Comparison of ENCODE assay signal across 8 cellular contexts in genomic region chr7:44257618-44258422, GRCh38. TPM values are rescaled to one million over a fixed set of nuclear protein-coding genes. Genes with fewer than 3 reads are reported as not detected.
DNase-seq lines count a peak whose midpoint lies in the region; ATAC-seq and TF ChIP-seq lines count a peak whose summit lies in the region.

No MANE protein-coding gene starts in this region.

- peaks cover 30% of the 10 kb centered on the region for H3K4me1 Mint-ChIP-seq in activated T-helper 2 cell treated with anti-CD3 and anti-CD28 coated beads, Interferon-gamma antibody, Interleukin-2, Interleukin-4, amounts not matched to agents 10 μg/mL and 5 μg/mL and 100 μg/mL, durations not matched to agents 14 hours and 24 hours and 36 hours (ENCODE audit: low read depth)

- H3K27ac ChIP-seq in Panc1 (ENCODE audit: low read length): no peak overlapping the region
- peak overlapping the region; percentile 1 to 49 (median 13) for H3K27ac ChIP-seq in transverse colon

- no peak for TF ChIP-seq POLR2A in transverse colon (IDR thresholded peaks at IDR 0.05)

- no peaks in the 10 kb centered on the region for H3K4me1 ChIP-seq in Panc1 (ENCODE audit: control insufficient read depth, insufficient read depth, low read length)
- peaks cover 6 to 16% (median 14%) of the 10 kb centered on the region in 4 donors for H3K4me1 ChIP-seq in transverse colon

- peak overlapping the region; percentile 61 for H3K27ac Mint-ChIP-seq in activated T-helper 2 cell treated with anti-CD3 and anti-CD28 coated beads, Interferon-gamma antibody, Interleukin-2, Interleukin-4, amounts not matched to agents 10 μg/mL and 5 μg/mL and 100 μg/mL, durations not matched to agents 14 hours and 24 hours and 36 hours

- TF ChIP-seq EP300 in transverse colon (IDR thresholded peaks at IDR 0.05; ENCODE audit: low read depth): no peak

- no TSS peak for BruUV-seq in Panc1 (replicated peaks; lab: Mats Ljungman, UMichigan)

- H3K4me3 ChIP-seq in Panc1 (ENCODE audit: low read depth in 2 of 2, low read length in 2 of 2) (no peak overlapping the region), fibroblast of villous mesenchyme (ENCODE audit: low read depth, low read length) (no peak overlapping the region), transverse colon (no peak overlapping the region)

- in situ Hi-C loops in Panc1 (cut with HindIII; ENCODE audit: low pct_unique_long_range_greater_than_20kb, low sequenced_read_pairs): no loop called here
- in situ Hi-C loops in transverse colon (cut with MboI; ENCODE audit: low pct_ligation_motif_present in 1 of 4, low pct_unique_long_range_greater_than_20kb in 1 of 4, low sequenced_read_pairs in 3 of 4): no loop called here

- H3K9me3 Mint-ChIP-seq in activated T-helper 2 cell treated with anti-CD3 and anti-CD28 coated beads, Interferon-gamma antibody, Interleukin-2, Interleukin-4, amounts not matched to agents 10 μg/mL and 5 μg/mL and 100 μg/mL, durations not matched to agents 14 hours and 24 hours and 36 hours: peaks cover 5% of the 10 kb centered on the region

- no peak for TF ChIP-seq CTCF in Panc1 (IDR thresholded peaks at IDR 0.05)
- no peak for TF ChIP-seq CTCF in fibroblast of villous mesenchyme (IDR thresholded peaks at IDR 0.05; ENCODE audit: insufficient read depth, low read depth, low read length)
- TF ChIP-seq CTCF in transverse colon (IDR thresholded peaks at IDR 0.05): no peak

- peak; percentile 80 for ATAC-seq in GM18519 (IDR thresholded peaks at IDR 0.05; ENCODE audit: low FRiP score, unreplicated experiment)
- peak; percentile 81 for ATAC-seq in HG02943 (IDR thresholded peaks at IDR 0.05; ENCODE audit: low read depth, unreplicated experiment)
- 0 out of 2 replicates have a peak, but pooled peaks have one; percentile 31 for ATAC-seq in Panc1

- POLR2A ChIA-PET in Panc1 (lab: Charles Lee): interaction anchor here (0.7 kb wide), 1 partner anchor 26 kb away, joined by 3 read pairs; no protein-coding TSS in a partner anchor

- intact Hi-C loops in Panc1 (cut with micrococcal nuclease; ENCODE audit: unreplicated experiment): no loop called here
- intact Hi-C loops in activated T-helper 2 cell treated with anti-CD3 and anti-CD28 coated beads, Interferon-gamma antibody, Interleukin-2, Interleukin-4, amounts not matched to agents 10 μg/mL and 5 μg/mL and 100 μg/mL, durations not matched to agents 14 hours and 24 hours and 36 hours (cut with micrococcal nuclease): loop anchor here (1.0 to 5.0 kb wide), 4 partner anchors 17 to 323 kb away; partner anchors contain the start of gene POLM
- intact Hi-C loops in transverse colon (cut with DNase I; ENCODE audit: low total_unique reads): no loop called here

- H3K27me3 ChIP-seq in Panc1 (ENCODE audit: control insufficient read depth, insufficient read depth, low read length) (no peaks in the 10 kb centered on the region), transverse colon (peaks cover under 1% of the 10 kb centered on the region)

- H3K9me3 ChIP-seq in Panc1 (ENCODE audit: control insufficient read depth, insufficient read depth, low read depth, low read length): no peaks in the 10 kb centered on the region
- H3K9me3 ChIP-seq in transverse colon: no peaks in the 10 kb centered on the region

- CTCF ChIA-PET in Panc1 (lab: Charles Lee): interaction anchor here (0.6 kb wide), 1 partner anchor 106 kb away, joined by 3 read pairs; no protein-coding TSS in a partner anchor

- H3K36me3 Mint-ChIP-seq in activated T-helper 2 cell treated with anti-CD3 and anti-CD28 coated beads, Interferon-gamma antibody, Interleukin-2, Interleukin-4, amounts not matched to agents 10 μg/mL and 5 μg/mL and 100 μg/mL, durations not matched to agents 14 hours and 24 hours and 36 hours (ENCODE audit: low read depth): no peaks in the 10 kb centered on the region

- DNase-seq in Panc1 (ENCODE audit: low read depth, low spot score) (peak; percentile 20), fibroblast of villous mesenchyme (ENCODE audit: low read depth) (peak; percentile 83), pons (ENCODE audit: low spot score) (peak; percentile 46), transverse colon (peak; percentile 28), NCI-H2171 (lab: John Stamatoyannopoulos, UW) (no peak)
- peak; percentile 64 for DNase-seq in activated T-helper 2 cell treated with anti-CD3 and anti-CD28 coated beads, Interferon-gamma antibody, Interleukin-2, Interleukin-4, amounts not matched to agents 10 μg/mL and 5 μg/mL and 100 μg/mL, durations not matched to agents 14 hours and 24 hours and 36 hours (ENCODE audit: low spot score)

- H3K4me3 Mint-ChIP-seq in activated T-helper 2 cell treated with anti-CD3 and anti-CD28 coated beads, Interferon-gamma antibody, Interleukin-2, Interleukin-4, amounts not matched to agents 10 μg/mL and 5 μg/mL and 100 μg/mL, durations not matched to agents 14 hours and 24 hours and 36 hours (ENCODE audit: low read depth): peak overlapping the region; percentile 9

- WGBS in transverse colon (ENCODE audit: low coverage in 1 of 2), 2 donors: 41% methylated on average over 18 of the region's 18 CpGs; no CpG with 5 or more reads in 1 of the 2 donors

- H3K27me3 Mint-ChIP-seq in activated T-helper 2 cell treated with anti-CD3 and anti-CD28 coated beads, Interferon-gamma antibody, Interleukin-2, Interleukin-4, amounts not matched to agents 10 μg/mL and 5 μg/mL and 100 μg/mL, durations not matched to agents 14 hours and 24 hours and 36 hours (ENCODE audit: low read depth): no peaks in the 10 kb centered on the region

- H3K36me3 ChIP-seq in Panc1 (ENCODE audit: control insufficient read depth, insufficient read depth, low read length): no peaks in the 10 kb centered on the region
- no peaks in the 10 kb centered on the region for H3K36me3 ChIP-seq in transverse colon

RNA-seq across cellular contexts. Expression of gene YKT6, which starts 57.0 kb away (rescaled TPM):
- total RNA-seq in Panc1 (2021; ENCODE audit: unreplicated experiment) (207 TPM), fibroblast of villous mesenchyme (108 and 119 TPM in 2 replicates), transverse colon (10 to 100 TPM; 46.6 to 80.1 (median 68.0) TPM)
- 160 TPM for polyA plus RNA-seq in Panc1 (2012; ENCODE audit: insufficient read length)
- total RNA-seq in activated T-helper 2 cell treated with anti-CD3 and anti-CD28 coated beads, Interferon-gamma antibody, Interleukin-2, Interleukin-4, amounts not matched to agents 10 μg/mL and 5 μg/mL and 100 μg/mL, durations not matched to agents 14 hours and 24 hours and 36 hours: 73.1 and 76.4 TPM in 2 replicates

Comparison
In these comparisons a context has a peak if more than half of its experiments do, and no peak if none do; other contexts are left out.
1. ATAC-seq: peak in every context shown above with its lines; median percentile 81 in HG02943; 80 in GM18519; 31 in Panc1.